In the genomic region with DNA sequence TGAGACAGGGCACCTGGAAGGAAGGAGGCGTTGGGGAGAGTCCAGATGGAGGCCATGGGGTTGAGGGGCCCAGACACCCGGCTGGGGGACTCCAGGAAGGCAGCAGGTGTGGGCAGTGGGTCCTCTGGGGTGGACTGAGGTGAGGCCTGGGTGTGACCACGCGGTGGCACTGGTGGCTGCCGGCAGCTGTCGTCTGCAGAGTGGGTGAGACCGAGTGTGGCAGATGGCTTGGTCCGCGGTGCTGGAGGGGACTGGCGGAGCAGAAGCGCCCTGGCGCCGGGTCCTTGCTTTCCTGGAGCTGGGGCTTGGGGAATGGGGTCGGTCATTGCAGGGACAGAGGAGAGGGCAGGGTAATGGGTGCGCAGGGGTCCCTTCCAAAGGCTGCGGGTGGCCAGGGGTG, we compare ENCODE assay signal across 8 cellular contexts. TPM values are rescaled to one million over a fixed set of nuclear protein-coding genes. Genes with fewer than 3 reads are reported as not detected.
DNase-seq lines count a peak whose midpoint lies in the region; ATAC-seq and TF ChIP-seq lines count a peak whose summit lies in the region.

No MANE protein-coding gene starts in this region.

- H3K79me2 ChIP-seq in DND-41 (ENCODE audit: insufficient read depth, low read length) (no peaks in the 10 kb centered on the region), GM23248 (ENCODE audit: insufficient read depth) (no peaks in the 10 kb centered on the region)

- H3K36me3 ChIP-seq in DND-41 (ENCODE audit: insufficient read depth, low read length): no peaks in the 10 kb centered on the region
- no peaks in the 10 kb centered on the region for H3K36me3 ChIP-seq in lower lobe of right lung
- H3K36me3 ChIP-seq in GM23248 (ENCODE audit: low read depth): no peaks in the 10 kb centered on the region

- H3K4me1 ChIP-seq in DND-41 (ENCODE audit: insufficient read depth, low read length) (peaks cover 13% of the 10 kb centered on the region), lower lobe of right lung (peaks cover 11% of the 10 kb centered on the region), GM23248 (ENCODE audit: insufficient read depth) (no peaks in the 10 kb centered on the region)

- H4K20me1 ChIP-seq in DND-41 (ENCODE audit: insufficient read depth, low read length) (peaks cover 55% of the 10 kb centered on the region), GM23248 (ENCODE audit: insufficient read depth) (no peaks in the 10 kb centered on the region)

- ATAC-seq in DND-41 (ENCODE audit: insufficient read depth, low read depth) (no peak), HG03097 (IDR thresholded peaks at IDR 0.05; ENCODE audit: low FRiP score, unreplicated experiment) (peak; percentile 19), lower lobe of right lung (peak; percentile 57 to 71), GM19455 (IDR thresholded peaks at IDR 0.05; ENCODE audit: unreplicated experiment) (no peak), GM21423 (IDR thresholded peaks at IDR 0.05; ENCODE audit: unreplicated experiment) (no peak)
- ATAC-seq in activated naive CD4-positive, alpha-beta T cell treated with anti-CD3 and anti-CD28 coated beads, Interleukin-2, amount 50 U/mL, for 72 hours: no peak

- TF ChIP-seq CTCF in DND-41 (IDR thresholded peaks at IDR 0.05; ENCODE audit: borderline replicate concordance, extremely low read depth, low read length, poor library complexity, severe bottlenecking) (no peak), lower lobe of right lung (IDR thresholded peaks at IDR 0.05) (no peak)

- H3K9me3 ChIP-seq in DND-41 (ENCODE audit: insufficient read depth, low read length, severe bottlenecking): no peaks in the 10 kb centered on the region
- no peaks in the 10 kb centered on the region for H3K9me3 ChIP-seq in lower lobe of right lung
- H3K9me3 ChIP-seq in GM23248 (ENCODE audit: low read depth): no peaks in the 10 kb centered on the region

- H2AFZ ChIP-seq in DND-41 (ENCODE audit: low read depth, low read length) (no peak overlapping the region), GM23248 (no peak overlapping the region)

- DNase-seq in DND-41 (no peak), lower lobe of right lung (no peak), GM23248 (no peak), AG08396 (ENCODE audit: low spot score) (no peak)
- no peak for DNase-seq in activated naive CD4-positive, alpha-beta T cell treated with anti-CD3 and anti-CD28 coated beads, Interleukin-2, amount 50 U/mL, for 72 hours (ENCODE audit: low spot score in 2 of 2)

- H3K9me2 ChIP-seq in GM23248 (ENCODE audit: insufficient read depth): no peaks in the 10 kb centered on the region

- WGBS in GM23248 (ENCODE audit: low coverage in 1 of 2, low lambda C conversion rate in 2 of 2, missing lambda C conversion rate in 2 of 2), 2 experiments: 19% methylated on average over 16 of the region's 16 CpGs

- H3F3A ChIP-seq in GM23248 (ENCODE audit: insufficient read depth): no peaks in the 10 kb centered on the region

- no peaks in the 10 kb centered on the region for H3K36me3 Mint-ChIP-seq in activated naive CD4-positive, alpha-beta T cell treated with anti-CD3 and anti-CD28 coated beads, Interleukin-2, amount 50 U/mL, for 72 hours

- H3K9ac ChIP-seq in DND-41 (ENCODE audit: low read depth, low read length) (no peak overlapping the region), GM23248 (no peak overlapping the region)

- H3K4me2 ChIP-seq in DND-41 (ENCODE audit: insufficient read depth, low read length) (peak overlapping the region; percentile 73), GM23248 (ENCODE audit: unreplicated experiment) (no peak overlapping the region)

- H3K27ac ChIP-seq in DND-41 (ENCODE audit: low read length) (no peak overlapping the region), lower lobe of right lung (no peak overlapping the region), GM23248 (no peak overlapping the region)

- in situ Hi-C loops in GM23248 (cut with MboI): no loop called here

- peak overlapping the region; percentile 36 to 74 for H3K27ac Mint-ChIP-seq in activated naive CD4-positive, alpha-beta T cell treated with anti-CD3 and anti-CD28 coated beads, Interleukin-2, amount 50 U/mL, for 72 hours

- H3K4me3 ChIP-seq in DND-41 (ENCODE audit: low read depth in 1 of 2, low read length in 2 of 2) (no peak overlapping the region), lower lobe of right lung (peak overlapping the region; percentile 54), GM23248 (no peak overlapping the region; the same call in 1 of the 2 replicates)

- no peaks in the 10 kb centered on the region for H3K27me3 ChIP-seq in DND-41 (ENCODE audit: insufficient read depth, low read length, poor library complexity)
- peaks cover 28% of the 10 kb centered on the region for H3K27me3 ChIP-seq in lower lobe of right lung (ENCODE audit: low read depth)
- H3K27me3 ChIP-seq in GM23248 (replicated peaks; ENCODE audit: insufficient read depth): peaks cover 8% of the 10 kb centered on the region

- H3K9me3 Mint-ChIP-seq in activated naive CD4-positive, alpha-beta T cell treated with anti-CD3 and anti-CD28 coated beads, Interleukin-2, amount 50 U/mL, for 72 hours: no peaks in the 10 kb centered on the region

- intact Hi-C loops in lower lobe of right lung (cut with DNase I): no loop called here

RNA-seq across cellular contexts. Expression of a gene that starts 12.5 kb away (rescaled TPM):
- total RNA-seq in activated naive CD4-positive, alpha-beta T cell treated with anti-CD3 and anti-CD28 coated beads, Interleukin-2, amount 50 U/mL, for 72 hours: 10 to 100 TPM; 44.5 to 79.9 TPM
- 114 TPM for total RNA-seq in lower lobe of right lung
- total RNA-seq in GM23248 (2014; rRNA removed; shearing (Covaris generic)): 43.2 and 55.1 TPM in 2 replicates
- polyA plus RNA-seq in GM23248 (2016; fragmentation: Nextera tagmentation; extraction: Ambion mirVana): 1.4 and 1.8 TPM in 2 replicates

RNA-seq across cellular contexts. Expression of a gene that starts 19.1 kb away (rescaled TPM):
- total RNA-seq in activated naive CD4-positive, alpha-beta T cell treated with anti-CD3 and anti-CD28 coated beads, Interleukin-2, amount 50 U/mL, for 72 hours: 10 to 100 TPM; 91.6 to 97.5 TPM
- total RNA-seq in lower lobe of right lung: 76.9 TPM
- 41.2 and 49.1 TPM in 2 replicates for total RNA-seq in GM23248 (2014; rRNA removed; shearing (Covaris generic))
- 77.0 and 85.7 TPM in 2 replicates for polyA plus RNA-seq in GM23248 (2016; fragmentation: Nextera tagmentation; extraction: Ambion mirVana)

RNA-seq across cellular contexts. Expression of a gene that starts 32.5 kb away (rescaled TPM):
- total RNA-seq in activated naive CD4-positive, alpha-beta T cell treated with anti-CD3 and anti-CD28 coated beads, Interleukin-2, amount 50 U/mL, for 72 hours: 1 to 10 TPM; 3.2 to 4.4 TPM
- total RNA-seq in lower lobe of right lung: 21.4 TPM
- 3.1 and 7.6 TPM in 2 replicates for total RNA-seq in GM23248 (2014; rRNA removed; shearing (Covaris generic))
- 3.7 and 4.1 TPM in 2 replicates for polyA plus RNA-seq in GM23248 (2016; fragmentation: Nextera tagmentation; extraction: Ambion mirVana)

RNA-seq across cellular contexts. Expression of a gene that starts 41.7 kb away (rescaled TPM):
- total RNA-seq in activated naive CD4-positive, alpha-beta T cell treated with anti-CD3 and anti-CD28 coated beads, Interleukin-2, amount 50 U/mL, for 72 hours: not detected
- 0.65 TPM for total RNA-seq in lower lobe of right lung
- not detected in 2 replicates for total RNA-seq in GM23248 (2014; rRNA removed; shearing (Covaris generic))
- polyA plus RNA-seq in GM23248 (2016; fragmentation: Nextera tagmentation; extraction: Ambion mirVana): not detected in 2 replicates

RNA-seq across cellular contexts. Expression of a gene that starts 50.5 kb away (rescaled TPM):
- not detected for total RNA-seq in activated naive CD4-positive, alpha-beta T cell treated with anti-CD3 and anti-CD28 coated beads, Interleukin-2, amount 50 U/mL, for 72 hours
- not detected for total RNA-seq in lower lobe of right lung
- total RNA-seq in GM23248 (2014; rRNA removed; shearing (Covaris generic)): not detected in 2 replicates
- 0.45 and 0.61 TPM in 2 replicates for polyA plus RNA-seq in GM23248 (2016; fragmentation: Nextera tagmentation; extraction: Ambion mirVana)

Comparison
In these comparisons a context has a peak if more than half of its experiments do, and no peak if none do; other contexts are left out.
1. ATAC-seq: peak in HG03097 (single experiment) and lower lobe of right lung (2 of 2); none in DND-41 (single experiment), activated naive CD4-positive, alpha-beta T cell treated with anti-CD3 and anti-CD28 coated beads, Interleukin-2, amount 50 U/mL, for 72 hours (0 of 2), GM19455 (single experiment) and GM21423 (single experiment).